ENCODE assay signal across 24 cellular contexts in the genomic region with DNA sequence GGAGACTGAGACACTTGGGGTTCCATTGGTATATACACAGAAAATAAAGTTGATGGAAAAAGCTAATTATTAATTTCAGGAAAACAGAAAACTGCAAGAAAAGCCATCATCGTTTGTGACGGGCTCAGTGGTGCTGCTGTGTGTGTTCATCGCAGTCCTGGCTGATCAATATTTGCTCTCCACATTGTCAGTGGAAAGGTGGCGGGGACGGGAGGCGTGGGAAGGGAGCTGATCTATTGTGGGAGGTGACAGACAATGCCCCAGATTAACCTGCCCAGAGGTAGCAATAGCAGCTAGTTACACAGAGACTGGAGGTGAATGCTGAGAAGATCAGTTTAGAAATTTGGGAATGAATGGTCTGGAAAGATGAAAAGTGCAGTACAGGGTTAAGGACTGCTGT.
"Had no signal": no experiment of that assay in that cellular context is flagged by ENCODE, and none has a peak within 500 bp of the region (broad histone marks: within the 10 kb centered on the region; RNA-seq: fewer than 3 reads in every experiment).

No MANE protein-coding gene starts in this region.

- H3K27ac ChIP-seq: foreskin keratinocyte, lower lobe of right lung, thyroid gland had no signal

- H3K9me3 ChIP-seq: lower lobe of right lung, mucosa of descending colon, thyroid gland had no signal

- H3K36me3 ChIP-seq: lower lobe of right lung, thyroid gland had no signal

- ATAC-seq: activated T-cell treated with anti-CD3 and anti-CD28 coated beads, Interleukin-2, amount 50 U/mL, for 4 hours; foreskin keratinocyte; left lobe of liver; lower lobe of right lung; stimulated activated naive CD8-positive, alpha-beta T cell treated with anti-CD3 and anti-CD28 coated beads, Interleukin-15, Interleukin-2, amounts not matched to agents 100 U/mL and 50 U/mL, for 24 hours had no signal

- H3K27me3 ChIP-seq: thyroid gland had no signal

- H3K27ac Mint-ChIP-seq: activated naive CD4-positive, alpha-beta T cell treated with anti-CD3 and anti-CD28 coated beads for 36 hours; nephron progenitor cell; progenitor cell of endocrine pancreas had no signal

- H3K27me3 Mint-ChIP-seq: activated B cell treated with CpG ODN at 0.5 μM for 24 hours had no signal

- H3K4me3 Mint-ChIP-seq: activated B cell treated with CpG ODN at 0.5 μM for 24 hours; activated naive CD4-positive, alpha-beta T cell treated with anti-CD3 and anti-CD28 coated beads for 36 hours; activated T-cell treated with anti-CD3 and anti-CD28 coated beads, Interleukin-2, amount 50 U/mL, for 4 hours; nephron progenitor cell had no signal

- DNase-seq: activated B cell treated with CpG ODN at 0.5 μM for 24 hours; activated CD4-positive, alpha-beta T cell treated with anti-CD3 and anti-CD28 coated beads for 4 hours; activated CD4-positive, alpha-beta T cell treated with anti-CD3 and anti-CD28 coated beads, Interleukin-2, amount 50 U/mL, for 48 hours; activated CD8-positive, alpha-beta memory T cell treated with anti-CD3 and anti-CD28 coated beads, Interleukin-2, amount 50 U/mL, for 48 hours; activated effector memory CD4-positive, alpha-beta T cell treated with Interleukin-2 at 50 U/mL for 16 hours; activated naive CD4-positive, alpha-beta T cell treated with anti-CD3 and anti-CD28 coated beads for 36 hours; activated T-cell treated with anti-CD3 and anti-CD28 coated beads, Interleukin-2, amount 50 U/mL, for 4 hours; amygdala; cerebellar nuclear complex; cortex of kidney; foreskin keratinocyte; lower lobe of right lung; mesendoderm; nephron progenitor cell; occipital lobe; retina; stimulated activated CD4-positive, alpha-beta T cell treated with anti-CD3 and anti-CD28 coated beads, Interleukin-4, amount 100 ng/mL, for 24 hours; stimulated activated naive CD8-positive, alpha-beta T cell treated with anti-CD3 and anti-CD28 coated beads, Interleukin-15, Interleukin-2, amounts not matched to agents 100 U/mL and 50 U/mL, for 24 hours; substantia nigra; T-helper 9 cell; thyroid gland had no signal

- H3K4me3 ChIP-seq: lower lobe of right lung, mucosa of descending colon, thyroid gland had no signal

- H3K9me3 Mint-ChIP-seq: activated T-cell treated with anti-CD3 and anti-CD28 coated beads, Interleukin-2, amount 50 U/mL, for 4 hours had no signal
